ENCODE assay signal across 9 cellular contexts in genomic region chr5:58582004-58582403, GRCh38. TPM values are rescaled to one million over a fixed set of nuclear protein-coding genes. Genes with fewer than 3 reads are reported as not detected.
A peak's percentile ranks its signal among the peaks of the same experiment; 100 is the strongest.
DNase-seq lines count a peak whose midpoint lies in the region; ATAC-seq and TF ChIP-seq lines count a peak whose summit lies in the region.
"Had no signal": no experiment of that assay in that cellular context is flagged by ENCODE, and none has a peak within 500 bp of the region (broad histone marks: within the 10 kb centered on the region; RNA-seq: fewer than 3 reads in every experiment).

No MANE protein-coding gene starts in this region.

- H2AFZ ChIP-seq in OCI-LY3 (ENCODE audit: low read depth, low read length) (peak overlapping the region; percentile 99), osteoblast (ENCODE audit: low read length) (peak overlapping the region; percentile 92)

- DNase-seq in DMS153 treated with DMSO at 0.1 percent for 48 hours (lab: John Stamatoyannopoulos, UW; ENCODE audit: unreplicated experiment) (peak; percentile 4), DMS153 (lab: John Stamatoyannopoulos, UW) (no peak), epithelial cell of proximal tubule (ENCODE audit: low read depth) (no peak), osteoblast (ENCODE audit: insufficient read length, low spot score, missing footprints) (peak; percentile 58), cerebellar nuclear complex (lab: John Stamatoyannopoulos, UW) (no peak)

- no peak overlapping the region for H3K9ac ChIP-seq in OCI-LY3 (ENCODE audit: low read length)

- H3K4me3 ChIP-seq in OCI-LY3 (ENCODE audit: low read length) (peak overlapping the region; percentile 89), epithelial cell of proximal tubule (ENCODE audit: low read depth, low read length) (peak overlapping the region; percentile 71), osteoblast (ENCODE audit: insufficient read depth, low read length) (peak overlapping the region; percentile 67)

- TF ChIP-seq CTCF in OCI-LY3 (IDR thresholded peaks at IDR 0.05; ENCODE audit: low read depth, low read length) (no peak), epithelial cell of proximal tubule (conservative IDR thresholded peaks at IDR 0.05; ENCODE audit: low read depth, low read length) (no peak), osteoblast (IDR thresholded peaks at IDR 0.05; ENCODE audit: extremely low read depth, low read depth, low read length) (no peak)

- 0 out of 2 replicates have a peak, but pooled peaks cover 3% of the 10 kb centered on the region for H3K4me1 ChIP-seq in OCI-LY3 (ENCODE audit: low read length)
- peaks cover 11% of the 10 kb centered on the region for H3K4me1 ChIP-seq in osteoblast (ENCODE audit: insufficient read depth, low read length)

- no peaks in the 10 kb centered on the region for H4K20me1 ChIP-seq in OCI-LY3 (ENCODE audit: insufficient read depth, low read length)
- no peaks in the 10 kb centered on the region for H4K20me1 ChIP-seq in osteoblast (ENCODE audit: insufficient read depth, low read length)

- H3K79me2 ChIP-seq in OCI-LY3 (ENCODE audit: low read length) (no peaks in the 10 kb centered on the region), osteoblast (ENCODE audit: insufficient read depth, low read length) (no peaks in the 10 kb centered on the region)

- H3K36me3 ChIP-seq in OCI-LY3 (replicated peaks; ENCODE audit: low read depth, low read length), result no peaks in the 10 kb centered on the region
- no peaks in the 10 kb centered on the region for H3K36me3 ChIP-seq in osteoblast (ENCODE audit: insufficient read depth, low read length)

- no peaks in the 10 kb centered on the region for H3K27me3 ChIP-seq in OCI-LY3 (ENCODE audit: low read depth, low read length)
- H3K27me3 ChIP-seq in osteoblast (ENCODE audit: insufficient read depth, low read length), result no peaks in the 10 kb centered on the region

- no peak overlapping the region for H3K27ac ChIP-seq in OCI-LY3 (ENCODE audit: low read length)
- H3K27ac ChIP-seq in osteoblast (ENCODE audit: low read depth, low read length), result no peak overlapping the region
- H3K27ac ChIP-seq: 22Rv1 had no signal

- H3K4me2 ChIP-seq in OCI-LY3 (ENCODE audit: low read length), result peak overlapping the region; percentile 80
- H3K4me2 ChIP-seq in osteoblast (ENCODE audit: insufficient read depth, low read length), result peak overlapping the region; percentile 91

- no peaks in the 10 kb centered on the region for H3K9me3 ChIP-seq in OCI-LY3 (ENCODE audit: insufficient read depth, low read length)
- no peaks in the 10 kb centered on the region for H3K9me3 ChIP-seq in osteoblast (ENCODE audit: low read depth, low read length)

- ATAC-seq in HG02884 (IDR thresholded peaks at IDR 0.05; ENCODE audit: unreplicated experiment) (no peak), GM18867 (IDR thresholded peaks at IDR 0.05; ENCODE audit: unreplicated experiment) (no peak)

RNA-seq across cellular contexts. Expression of gene RAB3C, which starts 0.9 kb away (rescaled TPM):
- total RNA-seq in epithelial cell of proximal tubule (not detected in 2 replicates), osteoblast (not detected in 2 replicates)

Comparison
In these comparisons a context has a peak if more than half of its experiments do, and no peak if none do; other contexts are left out.
1. DNase-seq: peak in DMS153 treated with DMSO at 0.1 percent for 48 hours (single experiment) and osteoblast (single experiment); none in DMS153 (single experiment), epithelial cell of proximal tubule (single experiment) and cerebellar nuclear complex (0 of 2).
2. Peak in every context shown above with its lines, with median percentiles within 50 percentile points of each other: H3K4me3 ChIP-seq.